In the genomic region with DNA sequence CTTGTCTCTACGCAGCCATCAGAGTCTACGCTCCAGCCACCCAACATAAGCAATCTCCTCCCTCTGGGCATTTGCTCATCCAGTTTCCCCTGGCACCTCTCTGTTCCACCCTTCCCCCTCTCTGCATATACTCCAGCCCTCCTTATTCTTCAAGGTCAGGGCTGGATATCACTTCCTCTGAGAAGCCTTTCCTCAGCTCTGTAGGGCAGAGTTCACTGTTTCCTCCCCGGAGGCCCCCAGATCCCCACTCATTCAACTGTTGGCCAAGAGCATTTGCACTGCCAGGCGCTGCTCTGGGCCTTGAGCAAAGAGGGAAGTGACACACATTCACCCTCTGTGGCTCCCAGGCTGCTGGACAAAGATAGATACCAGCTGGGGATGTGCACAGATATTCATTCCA, we compare ENCODE assay signal across 12 cellular contexts. TPM values are rescaled to one million over a fixed set of nuclear protein-coding genes. Genes with fewer than 3 reads are reported as not detected.
DNase-seq lines count a peak whose midpoint lies in the region; ATAC-seq, FAIRE-seq and TF ChIP-seq lines count a peak whose summit lies in the region.
"Had no signal": no experiment of that assay in that cellular context is flagged by ENCODE, and none has a peak within 500 bp of the region (broad histone marks: within the 10 kb centered on the region; RNA-seq: fewer than 3 reads in every experiment).

No MANE protein-coding gene starts in this region.

- intact Hi-C loops in activated CD4-positive, alpha-beta T cell treated with anti-CD3 and anti-CD28 coated beads for 36 hours (cut with DNase I, micrococcal nuclease): no loop called here
- intact Hi-C loops in activated CD4-positive, alpha-beta T cell treated with anti-CD3 and anti-CD28 coated beads, Interleukin-2, amount 10 ng/mL, durations not matched to agents 24 days and 14 days (cut with micrococcal nuclease): no loop called here
- intact Hi-C loops in upper lobe of right lung (cut with DNase I): no loop called here
- intact Hi-C loops in kidney (cut with DNase I): no loop called here

- DNase-seq in activated CD4-positive, alpha-beta T cell treated with anti-CD3 and anti-CD28 coated beads for 36 hours: no peak
- no peak for DNase-seq in activated CD4-positive, alpha-beta T cell treated with anti-CD3 and anti-CD28 coated beads, Interleukin-2, amount 10 ng/mL, durations not matched to agents 24 days and 14 days
- DNase-seq in cardiac fibroblast (ENCODE audit: low read depth in 2 of 2) (peak; percentile 43 to 80), lung (ENCODE audit: low spot score) (no peak), upper lobe of right lung (peak; percentile 79), kidney (no peak), AG08396 (ENCODE audit: low spot score) (no peak)
- no peak for DNase-seq in activated effector memory CD4-positive, alpha-beta T cell treated with anti-CD3 and anti-CD28 coated beads, Interleukin-2, amount 50 U/mL, for 16 hours
- DNase-seq: 8988T, Karpas-422, ovary had no signal

- H3K4me3 Mint-ChIP-seq in activated CD4-positive, alpha-beta T cell treated with anti-CD3 and anti-CD28 coated beads for 36 hours: no peak overlapping the region
- H3K4me3 Mint-ChIP-seq in activated CD4-positive, alpha-beta T cell treated with anti-CD3 and anti-CD28 coated beads, Interleukin-2, amount 10 ng/mL, durations not matched to agents 24 days and 14 days: no peak overlapping the region

- POLR2A ChIA-PET in activated CD4-positive, alpha-beta T cell treated with anti-CD3 and anti-CD28 coated beads for 36 hours (lab: Charles Lee): no interaction called here

- H3K9me3 Mint-ChIP-seq in activated CD4-positive, alpha-beta T cell treated with anti-CD3 and anti-CD28 coated beads for 36 hours (ENCODE audit: low read depth): no peaks in the 10 kb centered on the region
- no peaks in the 10 kb centered on the region for H3K9me3 Mint-ChIP-seq in activated CD4-positive, alpha-beta T cell treated with anti-CD3 and anti-CD28 coated beads, Interleukin-2, amount 10 ng/mL, durations not matched to agents 24 days and 14 days

- peaks cover 2% of the 10 kb centered on the region for H3K36me3 Mint-ChIP-seq in activated CD4-positive, alpha-beta T cell treated with anti-CD3 and anti-CD28 coated beads for 36 hours (ENCODE audit: low read depth)
- no peaks in the 10 kb centered on the region for H3K36me3 Mint-ChIP-seq in activated CD4-positive, alpha-beta T cell treated with anti-CD3 and anti-CD28 coated beads, Interleukin-2, amount 10 ng/mL, durations not matched to agents 24 days and 14 days (ENCODE audit: low read depth)

- no peak for TF ChIP-seq CTCF in cardiac fibroblast (IDR thresholded peaks at IDR 0.05; ENCODE audit: low read depth, low read length)
- no peak for TF ChIP-seq CTCF in lung (IDR thresholded peaks at IDR 0.05; ENCODE audit: control extremely low read depth, extremely low read depth)
- TF ChIP-seq CTCF in upper lobe of right lung (IDR thresholded peaks at IDR 0.05): no peak
- TF ChIP-seq CTCF in kidney (IDR thresholded peaks at IDR 0.05; ENCODE audit: borderline replicate concordance, extremely low read depth, insufficient read depth): no peak

- no peak overlapping the region for H3K9ac ChIP-seq in kidney (ENCODE audit: low read length in 2 of 2)

- CTCF ChIA-PET in activated CD4-positive, alpha-beta T cell treated with anti-CD3 and anti-CD28 coated beads for 36 hours (lab: Charles Lee): interaction anchor here (0.5 to 5.4 kb wide), 4 partner anchors 18 to 45 kb away, joined by 3 to 23 read pairs (median 3); no protein-coding TSS in a partner anchor

- 13 to 36% methylated on average over 4 of the region's 4 CpGs for WGBS in lung, 2 donors

- H3K9me3 ChIP-seq in lung (ENCODE audit: control insufficient read depth in 2 of 2, insufficient read depth in 1 of 2, low read length in 1 of 2) (no peaks in the 10 kb centered on the region), upper lobe of right lung (no peaks in the 10 kb centered on the region), kidney (ENCODE audit: control insufficient read depth in 1 of 2, low read length in 2 of 2) (no peaks in the 10 kb centered on the region)
- H3K9me3 ChIP-seq: ovary had no signal

- peaks cover 0 to 19% of the 10 kb centered on the region in 2 donors for H3K4me1 ChIP-seq in lung (ENCODE audit: control insufficient read depth in 2 of 2, insufficient read depth in 2 of 2, low read length in 2 of 2)
- peaks cover 33% of the 10 kb centered on the region for H3K4me1 ChIP-seq in upper lobe of right lung
- H3K4me1 ChIP-seq in kidney (ENCODE audit: control insufficient read depth in 1 of 2, insufficient read depth in 1 of 2, low read depth in 1 of 2, low read length in 2 of 2): peaks cover 5 to 11% of the 10 kb centered on the region in 2 donors

- no peak for FAIRE-seq in kidney (lab: Jason Lieb, UNC)

- H3K4me3 ChIP-seq in cardiac fibroblast (replicated peaks in 1 of 2; ENCODE audit: low read depth in 2 of 2, low read length in 2 of 2) (no peak overlapping the region), lung (no peak overlapping the region), upper lobe of right lung (no peak overlapping the region), kidney (ENCODE audit: low read length in 2 of 2) (no peak overlapping the region)
- H3K4me3 ChIP-seq: cardiac muscle cell, ovary had no signal

- H3K27ac Mint-ChIP-seq in activated CD4-positive, alpha-beta T cell treated with anti-CD3 and anti-CD28 coated beads for 36 hours: peak overlapping the region; percentile 59
- H3K27ac Mint-ChIP-seq in activated CD4-positive, alpha-beta T cell treated with anti-CD3 and anti-CD28 coated beads, Interleukin-2, amount 10 ng/mL, durations not matched to agents 24 days and 14 days: no peak overlapping the region

- H3K27me3 ChIP-seq in lung (ENCODE audit: control insufficient read depth, insufficient read depth): no peaks in the 10 kb centered on the region
- H3K27me3 ChIP-seq in upper lobe of right lung: no peaks in the 10 kb centered on the region
- H3K27me3 ChIP-seq: cardiac muscle cell, ovary had no signal

- H3K4me1 Mint-ChIP-seq in activated CD4-positive, alpha-beta T cell treated with anti-CD3 and anti-CD28 coated beads for 36 hours: peaks cover 43% of the 10 kb centered on the region
- H3K4me1 Mint-ChIP-seq in activated CD4-positive, alpha-beta T cell treated with anti-CD3 and anti-CD28 coated beads, Interleukin-2, amount 10 ng/mL, durations not matched to agents 24 days and 14 days: peaks cover 18% of the 10 kb centered on the region

- ATAC-seq in activated CD4-positive, alpha-beta T cell treated with anti-CD3 and anti-CD28 coated beads for 36 hours: no peak
- peak; percentile 31 for ATAC-seq in lung (ENCODE audit: insufficient read depth, low FRiP score)
- ATAC-seq in upper lobe of right lung: peak; percentile 77

- H3K36me3 ChIP-seq in lung (ENCODE audit: control insufficient read depth in 2 of 2, insufficient read depth in 2 of 2, low read length in 2 of 2) (peaks cover 0 to 5% of the 10 kb centered on the region in 2 donors), upper lobe of right lung (peaks cover 6% of the 10 kb centered on the region), kidney (ENCODE audit: control insufficient read depth in 1 of 2, insufficient read depth in 2 of 2, low read length in 2 of 2) (peaks cover 0 to 5% of the 10 kb centered on the region in 2 donors)
- H3K36me3 ChIP-seq: cardiac muscle cell, ovary had no signal

- H3K27ac ChIP-seq in lung (ENCODE audit: low read depth in 1 of 2, low read length in 1 of 2): peak overlapping the region in 1 of 2 donors; percentile 48
- H3K27ac ChIP-seq in upper lobe of right lung: no peak overlapping the region
- no peak overlapping the region for H3K27ac ChIP-seq in kidney (ENCODE audit: low read depth in 2 of 2, low read length in 2 of 2)
- H3K27ac ChIP-seq: cardiac muscle cell, ovary had no signal

- H3K27me3 Mint-ChIP-seq in activated CD4-positive, alpha-beta T cell treated with anti-CD3 and anti-CD28 coated beads for 36 hours: no peaks in the 10 kb centered on the region
- H3K27me3 Mint-ChIP-seq in activated CD4-positive, alpha-beta T cell treated with anti-CD3 and anti-CD28 coated beads, Interleukin-2, amount 10 ng/mL, durations not matched to agents 24 days and 14 days: peaks cover 10% of the 10 kb centered on the region

RNA-seq across cellular contexts. Expression of gene FCGRT, which starts 3.3 kb away (rescaled TPM):
- total RNA-seq in activated CD4-positive, alpha-beta T cell treated with anti-CD3 and anti-CD28 coated beads for 36 hours: 10 to 100 TPM; 16.3 to 18.1 TPM
- total RNA-seq in activated CD4-positive, alpha-beta T cell treated with anti-CD3 and anti-CD28 coated beads, Interleukin-2, amount 10 ng/mL, durations not matched to agents 24 days and 14 days: 0.99 and 1.1 TPM in 2 replicates
- total RNA-seq in lung (100 to 1,000 TPM; 184 to 271 TPM), upper lobe of right lung (320 TPM), kidney (235 TPM)
- polyA plus RNA-seq in lung (100 to 1,000 TPM; 233 to 247 TPM), kidney (ENCODE audit: insufficient read depth, low read depth, low replicate concordance) (317 TPM)

RNA-seq across cellular contexts. Expression of gene RCN3, which starts 12.0 kb away (rescaled TPM):
- total RNA-seq in activated CD4-positive, alpha-beta T cell treated with anti-CD3 and anti-CD28 coated beads for 36 hours: 10 to 100 TPM; 10.9 to 13.5 TPM
- total RNA-seq in activated CD4-positive, alpha-beta T cell treated with anti-CD3 and anti-CD28 coated beads, Interleukin-2, amount 10 ng/mL, durations not matched to agents 24 days and 14 days: 2.0 and 4.3 TPM in 2 replicates
- 10 to 100 TPM; 14.1 to 39.2 TPM for total RNA-seq in lung
- polyA plus RNA-seq in lung: 10 to 100 TPM; 29.3 to 32.6 TPM
- 22.1 TPM for total RNA-seq in upper lobe of right lung
- 18.4 TPM for total RNA-seq in kidney
- polyA plus RNA-seq in kidney (ENCODE audit: insufficient read depth, low read depth, low replicate concordance): 27.5 TPM

RNA-seq across cellular contexts. Expression of gene RPS11, which starts 19.5 kb away (rescaled TPM):
- 1,000 to 10,000 TPM; 2,778 to 3,370 TPM for total RNA-seq in activated CD4-positive, alpha-beta T cell treated with anti-CD3 and anti-CD28 coated beads for 36 hours
- 2,059 and 2,078 TPM in 2 replicates for total RNA-seq in activated CD4-positive, alpha-beta T cell treated with anti-CD3 and anti-CD28 coated beads, Interleukin-2, amount 10 ng/mL, durations not matched to agents 24 days and 14 days
- total RNA-seq in lung: 1,000 to 10,000 TPM; 1,558 to 1,973 TPM
- 1,000 to 10,000 TPM; 4,071 to 4,654 TPM for polyA plus RNA-seq in lung
- 1,616 TPM for total RNA-seq in upper lobe of right lung
- total RNA-seq in kidney: 1,449 TPM
- 3,462 TPM for polyA plus RNA-seq in kidney (ENCODE audit: insufficient read depth, low read depth, low replicate concordance)

RNA-seq across cellular contexts. Expression of gene RPL13A, which starts 28.4 kb away (rescaled TPM):
- 1,000 to 10,000 TPM; 3,861 to 3,967 TPM for total RNA-seq in activated CD4-positive, alpha-beta T cell treated with anti-CD3 and anti-CD28 coated beads for 36 hours
- total RNA-seq in activated CD4-positive, alpha-beta T cell treated with anti-CD3 and anti-CD28 coated beads, Interleukin-2, amount 10 ng/mL, durations not matched to agents 24 days and 14 days: 3,031 and 3,032 TPM in 2 replicates
- 1,000 to 10,000 TPM; 1,499 to 2,532 TPM for total RNA-seq in lung
- polyA plus RNA-seq in lung: 1,000 to 10,000 TPM; 2,431 to 2,816 TPM
- 1,829 TPM for total RNA-seq in upper lobe of right lung
- total RNA-seq in kidney: 2,090 TPM
- polyA plus RNA-seq in kidney (ENCODE audit: insufficient read depth, low read depth, low replicate concordance): 3,309 TPM

RNA-seq across cellular contexts. Expression of gene FLT3LG, which starts 41.8 kb away (rescaled TPM):
- total RNA-seq in activated CD4-positive, alpha-beta T cell treated with anti-CD3 and anti-CD28 coated beads for 36 hours: 10 to 100 TPM; 38.6 to 43.2 TPM
- total RNA-seq in activated CD4-positive, alpha-beta T cell treated with anti-CD3 and anti-CD28 coated beads, Interleukin-2, amount 10 ng/mL, durations not matched to agents 24 days and 14 days: 51.8 and 57.6 TPM in 2 replicates
- 1 to 10 TPM; 2.9 to 8.9 TPM for total RNA-seq in lung
- 10 to 100 TPM in 1 of 2 donors, 1 to 10 TPM in 1; 9.5 to 15.0 TPM for polyA plus RNA-seq in lung
- 12.1 TPM for total RNA-seq in upper lobe of right lung
- 12.5 TPM for total RNA-seq in kidney
- 7.4 TPM for polyA plus RNA-seq in kidney (ENCODE audit: insufficient read depth, low read depth, low replicate concordance)

Comparison
In these comparisons a context has a peak if more than half of its experiments do, and no peak if none do; other contexts are left out.
1. DNase-seq: peak in cardiac fibroblast (2 of 2) and upper lobe of right lung (single experiment); none in activated CD4-positive, alpha-beta T cell treated with anti-CD3 and anti-CD28 coated beads for 36 hours (single experiment), activated CD4-positive, alpha-beta T cell treated with anti-CD3 and anti-CD28 coated beads, Interleukin-2, amount 10 ng/mL, durations not matched to agents 24 days and 14 days (single experiment), lung (single experiment), kidney (single experiment), activated effector memory CD4-positive, alpha-beta T cell treated with anti-CD3 and anti-CD28 coated beads, Interleukin-2, amount 50 U/mL, for 16 hours (single experiment) and AG08396 (single experiment).
2. RNA of gene FCGRT, which starts 3.3 kb away (total RNA-seq): 320 TPM in upper lobe of right lung (single experiment), 184 to 271 TPM in lung and 235 TPM in kidney (single experiment); 16.3 to 18.1 TPM in activated CD4-positive, alpha-beta T cell treated with anti-CD3 and anti-CD28 coated beads for 36 hours and 0.99 to 1.1 TPM in activated CD4-positive, alpha-beta T cell treated with anti-CD3 and anti-CD28 coated beads, Interleukin-2, amount 10 ng/mL, durations not matched to agents 24 days and 14 days; every median in the first group is over 4 times any median in the second.